In the genomic region with DNA sequence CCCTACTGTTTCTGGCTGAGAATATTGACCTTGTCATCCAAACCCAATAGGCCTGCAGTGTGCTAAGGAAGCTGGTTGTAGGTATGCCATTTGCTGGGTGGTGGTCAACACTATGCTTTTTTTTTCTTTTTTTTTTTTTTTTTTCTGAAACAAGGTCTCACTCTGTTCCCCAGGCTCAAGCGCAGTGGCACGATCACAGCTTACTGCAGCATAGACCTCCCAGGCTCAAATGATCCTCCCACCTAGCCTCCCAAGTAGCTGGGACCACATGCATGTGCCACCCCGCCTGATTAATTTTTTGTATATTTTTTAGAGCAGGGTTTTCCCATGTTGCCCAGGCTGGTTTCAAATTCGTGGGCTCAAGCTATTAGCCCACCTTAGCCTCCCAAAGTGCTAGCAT, we compare ENCODE assay signal across 38 cellular contexts. TPM values are rescaled to one million over a fixed set of nuclear protein-coding genes. Genes with fewer than 3 reads are reported as not detected.
"Had no signal": no experiment of that assay in that cellular context is flagged by ENCODE, and none has a peak within 500 bp of the region (broad histone marks: within the 10 kb centered on the region; RNA-seq: fewer than 3 reads in every experiment).

No MANE protein-coding gene starts in this region.

- ATAC-seq: activated CD8-positive, alpha-beta T cell treated with anti-CD3 and anti-CD28 coated beads for 36 hours; activated naive CD8-positive, alpha-beta T cell treated with anti-CD3 and anti-CD28 coated beads, Interleukin-2, amount 50 U/mL, for 24 hours had no signal

- H3K27ac Mint-ChIP-seq: activated B cell treated with CpG ODN at 0.5 μM for 24 hours; activated CD4-positive, alpha-beta memory T cell treated with anti-CD3 and anti-CD28 coated beads for 36 hours; activated CD4-positive, alpha-beta T cell treated with anti-CD3 and anti-CD28 coated beads, Interleukin-2, amount 10 ng/mL, durations not matched to agents 24 days and 14 days; activated CD8-positive, alpha-beta T cell treated with anti-CD3 and anti-CD28 coated beads for 36 hours; activated naive CD4-positive, alpha-beta T cell treated with anti-CD3 and anti-CD28 coated beads, Interleukin-2, amount 10 ng/mL, durations not matched to agents 7 days and 5 days; activated naive CD4-positive, alpha-beta T cell treated with anti-CD3 and anti-CD28 coated beads, Interleukin-2, amount 50 U/mL, for 24 hours; activated naive CD8-positive, alpha-beta T cell; activated naive CD8-positive, alpha-beta T cell treated with anti-CD3 and anti-CD28 coated beads, Interleukin-2, amount 10 ng/mL, durations not matched to agents 7 days and 5 days; activated naive CD8-positive, alpha-beta T cell treated with anti-CD3 and anti-CD28 coated beads, Interleukin-2, amount 50 U/mL, for 24 hours; activated T-helper 2 cell treated with anti-CD3 and anti-CD28 coated beads, Interferon-gamma antibody, Interleukin-2, Interleukin-4, amounts not matched to agents 10 μg/mL and 5 μg/mL and 100 μg/mL, durations not matched to agents 14 hours and 24 hours and 36 hours; T-helper 1 cell treated with Interleukin-12 subunit alpha and Interleukin-12 subunit beta and Interleukin-4 antibody, amounts not matched to agents 30 μg/mL and 1 μg/mL, for 36 hours had no signal

- H3K36me3 Mint-ChIP-seq: activated naive CD8-positive, alpha-beta T cell treated with anti-CD3 and anti-CD28 coated beads, Interleukin-2, amount 10 ng/mL, durations not matched to agents 7 days and 5 days had no signal

- H3K27me3 ChIP-seq: ascending aorta, cardiac muscle cell had no signal

- H3K36me3 ChIP-seq: cardiac muscle cell had no signal

- H3K4me1 Mint-ChIP-seq: activated B cell treated with CpG ODN at 0.5 μM for 24 hours; activated naive CD4-positive, alpha-beta T cell treated with anti-CD3 and anti-CD28 coated beads, Interleukin-2, amount 10 ng/mL, durations not matched to agents 7 days and 5 days; activated naive CD4-positive, alpha-beta T cell treated with anti-CD3 and anti-CD28 coated beads, Interleukin-2, amount 50 U/mL, for 24 hours; activated naive CD8-positive, alpha-beta T cell treated with anti-CD3 and anti-CD28 coated beads, Interleukin-2, amount 10 ng/mL, durations not matched to agents 7 days and 5 days; activated naive CD8-positive, alpha-beta T cell treated with anti-CD3 and anti-CD28 coated beads, Interleukin-2, amount 50 U/mL, for 24 hours had no signal

- H3K9me3 ChIP-seq: ascending aorta had no signal

- H3K4me3 ChIP-seq: ascending aorta, cardiac muscle cell had no signal

- H3K4me3 Mint-ChIP-seq: activated B cell treated with CpG ODN at 0.5 μM for 24 hours; activated CD4-positive, alpha-beta memory T cell treated with anti-CD3 and anti-CD28 coated beads for 36 hours; activated CD4-positive, alpha-beta T cell treated with anti-CD3 and anti-CD28 coated beads, Interleukin-2, amount 10 ng/mL, durations not matched to agents 24 days and 14 days; activated CD8-positive, alpha-beta T cell treated with anti-CD3 and anti-CD28 coated beads for 36 hours; activated naive CD4-positive, alpha-beta T cell treated with anti-CD3 and anti-CD28 coated beads, Interleukin-2, amount 10 ng/mL, durations not matched to agents 7 days and 5 days; activated naive CD4-positive, alpha-beta T cell treated with anti-CD3 and anti-CD28 coated beads, Interleukin-2, amount 50 U/mL, for 24 hours; activated naive CD8-positive, alpha-beta T cell; activated naive CD8-positive, alpha-beta T cell treated with anti-CD3 and anti-CD28 coated beads, Interleukin-2, amount 10 ng/mL, durations not matched to agents 7 days and 5 days; activated naive CD8-positive, alpha-beta T cell treated with anti-CD3 and anti-CD28 coated beads, Interleukin-2, amount 50 U/mL, for 24 hours; brain; central memory CD8-positive, alpha-beta T cell; T-helper 1 cell treated with Interleukin-12 subunit alpha and Interleukin-12 subunit beta and Interleukin-4 antibody, amounts not matched to agents 30 μg/mL and 1 μg/mL, for 36 hours had no signal

- DNase-seq: activated B cell treated with CpG ODN at 0.5 μM for 24 hours; activated CD4-positive, alpha-beta memory T cell treated with anti-CD3 and anti-CD28 coated beads for 36 hours; activated CD4-positive, alpha-beta T cell treated with anti-CD3 and anti-CD28 coated beads for 4 hours; activated CD4-positive, alpha-beta T cell treated with anti-CD3 and anti-CD28 coated beads, Interleukin-2, amount 10 ng/mL, durations not matched to agents 24 days and 14 days; activated CD4-positive, alpha-beta T cell treated with anti-CD3 and anti-CD28 coated beads, Interleukin-2, amount 50 U/mL, for 1 hour; activated CD4-positive, alpha-beta T cell treated with anti-CD3 and anti-CD28 coated beads, Interleukin-2, amount 50 U/mL, for 4 hours; activated CD4-positive, CD25-positive, alpha-beta regulatory T cell treated with anti-CD3 and anti-CD28 coated beads, Interleukin-2, amount 50 U/mL, for 72 hours; activated CD8-positive, alpha-beta memory T cell treated with anti-CD3 and anti-CD28 coated beads, Interleukin-2, amount 50 U/mL, for 4 hours; activated CD8-positive, alpha-beta T cell treated with anti-CD3 and anti-CD28 coated beads for 36 hours; activated effector memory CD4-positive, alpha-beta T cell treated with Interleukin-2 at 50 U/mL for 16 hours; activated gamma-delta T cell; activated naive CD4-positive, alpha-beta T cell treated with anti-CD3 and anti-CD28 coated beads, Interleukin-2, amount 10 ng/mL, durations not matched to agents 7 days and 5 days; activated naive CD4-positive, alpha-beta T cell treated with Interleukin-2 at 50 U/mL for 16 hours; activated naive CD8-positive, alpha-beta T cell treated with anti-CD3 and anti-CD28 coated beads, Interleukin-2, amount 10 ng/mL, durations not matched to agents 7 days and 5 days; activated naive CD8-positive, alpha-beta T cell treated with anti-CD3 and anti-CD28 coated beads, Interleukin-2, amount 50 U/mL, for 24 hours; activated T-cell treated with anti-CD3 and anti-CD28 coated beads for 4 hours; activated T-cell treated with anti-CD3 and anti-CD28 coated beads, Interleukin-2, amount 50 U/mL, for 1 hour; activated T-cell treated with anti-CD3 and anti-CD28 coated beads, Interleukin-2, amount 50 U/mL, for 48 hours; amygdala; anterior cingulate cortex; caudate nucleus; cerebellar nuclear complex; T-helper 1 cell had no signal

- FAIRE-seq: bronchial epithelial cell, TTC549 had no signal

- H3K27ac ChIP-seq: ascending aorta, cardiac muscle cell, VCaP had no signal

- H3K27me3 Mint-ChIP-seq: activated B cell treated with CpG ODN at 0.5 μM for 24 hours; activated CD4-positive, alpha-beta memory T cell treated with anti-CD3 and anti-CD28 coated beads for 36 hours; activated CD4-positive, alpha-beta T cell treated with anti-CD3 and anti-CD28 coated beads, Interleukin-2, amount 10 ng/mL, durations not matched to agents 24 days and 14 days; activated CD8-positive, alpha-beta T cell treated with anti-CD3 and anti-CD28 coated beads for 36 hours; activated naive CD4-positive, alpha-beta T cell treated with anti-CD3 and anti-CD28 coated beads, Interleukin-2, amount 10 ng/mL, durations not matched to agents 7 days and 5 days; activated naive CD4-positive, alpha-beta T cell treated with anti-CD3 and anti-CD28 coated beads, Interleukin-2, amount 50 U/mL, for 24 hours; activated naive CD8-positive, alpha-beta T cell; activated naive CD8-positive, alpha-beta T cell treated with anti-CD3 and anti-CD28 coated beads, Interleukin-2, amount 10 ng/mL, durations not matched to agents 7 days and 5 days; activated naive CD8-positive, alpha-beta T cell treated with anti-CD3 and anti-CD28 coated beads, Interleukin-2, amount 50 U/mL, for 24 hours; brain; central memory CD8-positive, alpha-beta T cell had no signal

RNA-seq across cellular contexts. Expression of gene RHO, which starts 35.7 kb away (rescaled TPM):
- total RNA-seq: activated B cell treated with CpG ODN at 0.5 μM for 24 hours; activated CD4-positive, alpha-beta memory T cell treated with anti-CD3 and anti-CD28 coated beads for 36 hours; activated CD4-positive, alpha-beta T cell treated with anti-CD3 and anti-CD28 coated beads, Interleukin-2, amount 10 ng/mL, durations not matched to agents 24 days and 14 days; activated CD8-positive, alpha-beta memory T cell treated with anti-CD3 and anti-CD28 coated beads for 36 hours; activated CD8-positive, alpha-beta T cell treated with anti-CD3 and anti-CD28 coated beads for 36 hours; activated naive CD8-positive, alpha-beta T cell treated with anti-CD3 and anti-CD28 coated beads, Interleukin-2, amount 10 ng/mL, durations not matched to agents 7 days and 5 days; activated T-helper 2 cell treated with anti-CD3 and anti-CD28 coated beads, Interferon-gamma antibody, Interleukin-2, Interleukin-4, amounts not matched to agents 10 μg/mL and 5 μg/mL and 100 μg/mL, durations not matched to agents 14 hours and 24 hours and 36 hours; ascending aorta; bronchial epithelial cell; cardiac muscle cell; chondrocyte; T-helper 2 cell treated with Interferon-gamma antibody and Interleukin-4, amounts not matched to agents 100 ng/mL and 5 ng/mL, for 36 hours had no signal
- polyA plus RNA-seq: adipose tissue, cardiac muscle cell had no signal

RNA-seq across cellular contexts. Expression of gene H1-8, which starts 50.3 kb away (rescaled TPM):
- total RNA-seq: activated B cell treated with CpG ODN at 0.5 μM for 24 hours; activated CD4-positive, alpha-beta memory T cell treated with anti-CD3 and anti-CD28 coated beads for 36 hours; activated CD4-positive, alpha-beta T cell treated with anti-CD3 and anti-CD28 coated beads, Interleukin-2, amount 10 ng/mL, durations not matched to agents 24 days and 14 days; activated CD8-positive, alpha-beta memory T cell treated with anti-CD3 and anti-CD28 coated beads for 36 hours; activated CD8-positive, alpha-beta T cell treated with anti-CD3 and anti-CD28 coated beads for 36 hours; activated naive CD8-positive, alpha-beta T cell treated with anti-CD3 and anti-CD28 coated beads, Interleukin-2, amount 10 ng/mL, durations not matched to agents 7 days and 5 days; activated T-helper 2 cell treated with anti-CD3 and anti-CD28 coated beads, Interferon-gamma antibody, Interleukin-2, Interleukin-4, amounts not matched to agents 10 μg/mL and 5 μg/mL and 100 μg/mL, durations not matched to agents 14 hours and 24 hours and 36 hours; ascending aorta; bronchial epithelial cell; cardiac muscle cell; chondrocyte; T-helper 2 cell treated with Interferon-gamma antibody and Interleukin-4, amounts not matched to agents 100 ng/mL and 5 ng/mL, for 36 hours had no signal
- polyA plus RNA-seq: adipose tissue, cardiac muscle cell had no signal
